Comparison of ENCODE assay signal across 8 cellular contexts in the genomic region with DNA sequence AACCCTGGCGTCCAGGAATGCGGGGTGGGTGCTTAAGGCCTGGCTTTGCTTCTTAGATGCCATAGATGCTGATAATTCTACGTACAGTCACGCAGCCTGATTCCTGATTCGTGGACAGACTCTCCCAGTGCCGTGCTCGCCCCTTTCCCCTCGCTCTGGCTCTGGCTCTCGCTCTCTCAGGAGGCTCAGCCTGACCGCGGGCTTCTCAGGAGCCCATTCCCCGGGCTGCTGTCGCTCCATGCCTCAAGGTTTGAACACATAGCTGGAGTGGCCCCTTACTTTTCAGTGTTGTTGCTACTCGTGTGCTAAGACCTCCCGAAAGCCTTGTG. TPM values are rescaled to one million over a fixed set of nuclear protein-coding genes. Genes with fewer than 3 reads are reported as not detected.
A peak's percentile ranks its signal among the peaks of the same experiment; 100 is the strongest.
DNase-seq lines count a peak whose midpoint lies in the region; ATAC-seq and TF ChIP-seq lines count a peak whose summit lies in the region.

No MANE protein-coding gene starts in this region.

- H3K27ac ChIP-seq in gastroesophageal sphincter (peak overlapping the region; percentile 78 to 90 (median 86)), parathyroid adenoma (peak overlapping the region; percentile 69)

- H3K36me3 ChIP-seq in BE2C (no peaks in the 10 kb centered on the region), gastroesophageal sphincter (no peaks in the 10 kb centered on the region), parathyroid adenoma (ENCODE audit: control insufficient read depth, insufficient read depth, low read length) (no peaks in the 10 kb centered on the region)

- H3K4me3 ChIP-seq in BE2C (ENCODE audit: low read depth, low read length) (peak overlapping the region; percentile 66), gastroesophageal sphincter (peak overlapping the region; percentile 69 to 84), parathyroid adenoma (ENCODE audit: low read depth, low read length) (peak overlapping the region; percentile 58)

- no peak for TF ChIP-seq CTCF in BE2C (IDR thresholded peaks at IDR 0.05; ENCODE audit: low read depth, low read length)
- TF ChIP-seq CTCF in gastroesophageal sphincter (IDR thresholded peaks at IDR 0.05), result no peak
- no peak for TF ChIP-seq CTCF in parathyroid adenoma (IDR thresholded peaks at IDR 0.05)

- H3K9me3 ChIP-seq in BE2C, result no peaks in the 10 kb centered on the region
- H3K9me3 ChIP-seq in gastroesophageal sphincter, result no peaks in the 10 kb centered on the region
- no peaks in the 10 kb centered on the region for H3K9me3 ChIP-seq in parathyroid adenoma (ENCODE audit: control insufficient read depth, low read length)

- peaks cover 3% of the 10 kb centered on the region; the same call in 1 of the 2 replicates for H3K4me1 ChIP-seq in BE2C
- no peaks in the 10 kb centered on the region for H3K4me1 ChIP-seq in gastroesophageal sphincter
- peaks cover 3% of the 10 kb centered on the region for H3K4me1 ChIP-seq in parathyroid adenoma

- H2AFZ ChIP-seq in parathyroid adenoma, result peak overlapping the region; percentile 86

- no peak for TF ChIP-seq EP300 in gastroesophageal sphincter (IDR thresholded peaks at IDR 0.05)

- H3K79me2 ChIP-seq in parathyroid adenoma, result no peaks in the 10 kb centered on the region

- no peak for TF ChIP-seq POLR2A in gastroesophageal sphincter (IDR thresholded peaks at IDR 0.05)

- DNase-seq in BE2C (peak; percentile 37), UCSD-AML1 (lab: John Stamatoyannopoulos, UW; ENCODE audit: unreplicated experiment) (peak; percentile 9), NCI-H2107 treated with DMSO at 0.1 percent for 48 hours (lab: John Stamatoyannopoulos, UW; ENCODE audit: unreplicated experiment) (no peak), OCI-M2 (lab: John Stamatoyannopoulos, UW; ENCODE audit: unreplicated experiment) (no peak)

- WGBS in gastroesophageal sphincter (ENCODE audit: low coverage in 1 of 2), 2 donors, result 0 to 38% methylated on average over 2 to 4 of the region's 15 CpGs

- H3K4me2 ChIP-seq in parathyroid adenoma (ENCODE audit: low read length), result peak overlapping the region; percentile 67

- H3K27me3 ChIP-seq in BE2C (no peaks in the 10 kb centered on the region), gastroesophageal sphincter (no peaks in the 10 kb centered on the region), parathyroid adenoma (ENCODE audit: control insufficient read depth, insufficient read depth, low read length) (no peaks in the 10 kb centered on the region)

- ATAC-seq in GM18861 (IDR thresholded peaks at IDR 0.05; ENCODE audit: unreplicated experiment) (peak; percentile 24), HG03103 (IDR thresholded peaks at IDR 0.05; ENCODE audit: low read depth, unreplicated experiment) (peak; percentile 27), gastroesophageal sphincter (peak; percentile 68)

- H3K9ac ChIP-seq in parathyroid adenoma, result peak overlapping the region; percentile 69

RNA-seq across cellular contexts. Expression of gene ZC3H12B, which starts 0.8 kb away (rescaled TPM):
- polyA plus RNA-seq in BE2C (2012; ENCODE audit: insufficient read depth, insufficient read length, low read depth), result 0.71 TPM
- total RNA-seq in gastroesophageal sphincter, result 1 to 10 TPM; 3.4 to 5.2 (median 4.7) TPM

RNA-seq across cellular contexts. Expression of gene ZC4H2, which starts 59.2 kb away (rescaled TPM):
- 10.0 TPM for polyA plus RNA-seq in BE2C (2012; ENCODE audit: insufficient read depth, insufficient read length, low read depth)
- 10 to 100 TPM in 3 of 4 donors, 1 to 10 TPM in 1; 7.3 to 20.7 (median 15.8) TPM for total RNA-seq in gastroesophageal sphincter

Comparison
In these comparisons a context has a peak if more than half of its experiments do, and no peak if none do; other contexts are left out.
1. DNase-seq: peak in BE2C (single experiment) and UCSD-AML1 (single experiment); none in NCI-H2107 treated with DMSO at 0.1 percent for 48 hours (single experiment) and OCI-M2 (single experiment).
2. Peak in every context shown above with its lines, with median percentiles within 50 percentile points of each other: H3K4me3 ChIP-seq and ATAC-seq.